19 cellular contexts compared by ENCODE assay signal in the genomic region with DNA sequence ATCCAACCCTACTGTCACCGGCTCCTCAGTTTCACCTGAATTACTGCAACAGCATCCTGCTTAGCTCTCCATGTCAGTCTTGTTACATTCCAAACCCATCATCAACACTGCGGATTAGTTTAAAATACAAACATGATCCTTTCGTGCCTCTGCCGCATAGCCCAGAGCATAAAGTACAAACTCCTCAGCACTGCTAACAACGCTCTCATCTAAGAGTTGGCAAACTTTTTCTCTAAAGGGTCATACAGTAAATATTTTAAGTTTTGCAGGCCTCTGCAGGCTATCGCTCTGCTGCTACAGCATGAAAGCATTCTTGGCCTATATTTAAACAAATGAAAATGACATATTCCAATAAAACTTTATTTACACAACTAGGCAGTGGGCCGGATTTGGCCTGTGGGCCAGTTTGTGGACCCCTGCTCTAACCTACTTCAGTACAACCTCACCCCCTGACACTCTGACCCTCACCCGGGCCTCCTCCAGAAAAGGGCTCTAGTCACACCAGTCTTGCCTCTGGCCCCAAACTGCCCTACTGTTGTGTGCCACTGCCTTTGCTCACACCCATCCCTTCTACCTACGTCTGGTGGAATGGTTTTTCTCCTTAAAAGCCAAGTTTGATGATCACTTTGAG. TPM values are rescaled to one million over a fixed set of nuclear protein-coding genes. Genes with fewer than 3 reads are reported as not detected.
DNase-seq lines count a peak whose midpoint lies in the region; ATAC-seq lines count a peak whose summit lies in the region.
"Had no signal": no experiment of that assay in that cellular context is flagged by ENCODE, and none has a peak within 500 bp of the region (broad histone marks: within the 10 kb centered on the region; RNA-seq: fewer than 3 reads in every experiment).

No MANE protein-coding gene starts in this region.

- H3K4me1 Mint-ChIP-seq in activated T-cell treated with anti-CD3 and anti-CD28 coated beads, Interleukin-2, amount 50 U/mL, for 72 hours (ENCODE audit: low read depth): peaks cover 30% of the 10 kb centered on the region
- H3K4me1 Mint-ChIP-seq in activated T-helper 17 cell treated with anti-CD3 and anti-CD28 coated beads, Interleukin-2, amount 50 U/mL, for 72 hours: peaks cover 17% of the 10 kb centered on the region
- H3K4me1 Mint-ChIP-seq: GM23338 had no signal

- H2BK12ac ChIP-seq in mesenchymal stem cell (ENCODE audit: low read length in 2 of 2): no peak overlapping the region

- H3K4me3 ChIP-seq in mesenchymal stem cell (ENCODE audit: insufficient read depth in 1 of 2, low read depth in 1 of 2, low read length in 2 of 2): no peak overlapping the region
- H3K4me3 ChIP-seq: BLaER1, GM23338, HAP-1 had no signal

- no peak overlapping the region for H4K91ac ChIP-seq in mesenchymal stem cell (ENCODE audit: low read length)

- H3K36me3 Mint-ChIP-seq in activated T-cell treated with anti-CD3 and anti-CD28 coated beads, Interleukin-2, amount 50 U/mL, for 72 hours (ENCODE audit: insufficient read depth in 2 of 2): no peaks in the 10 kb centered on the region
- peaks cover 8% of the 10 kb centered on the region for H3K36me3 Mint-ChIP-seq in activated T-helper 17 cell treated with anti-CD3 and anti-CD28 coated beads, Interleukin-2, amount 50 U/mL, for 72 hours (ENCODE audit: low read depth)
- H3K36me3 Mint-ChIP-seq: CD4-positive, CD25-positive, alpha-beta regulatory T cell had no signal

- H3K9me3 Mint-ChIP-seq in activated T-cell treated with anti-CD3 and anti-CD28 coated beads, Interleukin-2, amount 50 U/mL, for 72 hours: no peaks in the 10 kb centered on the region
- no peaks in the 10 kb centered on the region for H3K9me3 Mint-ChIP-seq in activated T-helper 17 cell treated with anti-CD3 and anti-CD28 coated beads, Interleukin-2, amount 50 U/mL, for 72 hours
- H3K9me3 Mint-ChIP-seq: CD4-positive, CD25-positive, alpha-beta regulatory T cell; CD8-positive, alpha-beta T cell; GM23338; HFFc6 had no signal

- H2AFZ ChIP-seq in mesenchymal stem cell (ENCODE audit: low read depth, low read length): no peak overlapping the region
- H2AFZ ChIP-seq: GM23338 had no signal

- peak overlapping the region; percentile 85 for H3K27ac Mint-ChIP-seq in activated T-cell treated with anti-CD3 and anti-CD28 coated beads, Interleukin-2, amount 50 U/mL, for 72 hours
- H3K27ac Mint-ChIP-seq in activated T-helper 17 cell treated with anti-CD3 and anti-CD28 coated beads, Interleukin-2, amount 50 U/mL, for 72 hours: peak overlapping the region; percentile 56
- H3K27ac Mint-ChIP-seq: B cell; CD4-positive, CD25-positive, alpha-beta regulatory T cell; CD8-positive, alpha-beta T cell; GM23338; HFFc6 had no signal

- H3K4me2 ChIP-seq in mesenchymal stem cell (ENCODE audit: low read length, poor library complexity, severe bottlenecking): no peak overlapping the region
- H3K4me2 ChIP-seq: BLaER1, GM23338 had no signal

- H3K27me3 ChIP-seq in mesenchymal stem cell (ENCODE audit: control insufficient read depth in 1 of 2, insufficient read depth in 1 of 2, low read length in 2 of 2): no peaks in the 10 kb centered on the region
- H3K27me3 ChIP-seq: BLaER1 had no signal

- H4K8ac ChIP-seq in mesenchymal stem cell (ENCODE audit: low read length): no peak overlapping the region

- peaks cover 6% of the 10 kb centered on the region for H3K4me1 ChIP-seq in mesenchymal stem cell (ENCODE audit: control insufficient read depth, insufficient read depth, low read depth, low read length)

- H3K9ac ChIP-seq in mesenchymal stem cell (ENCODE audit: low read length): no peak overlapping the region
- H3K9ac ChIP-seq: BLaER1 had no signal

- H2BK15ac ChIP-seq in mesenchymal stem cell (ENCODE audit: low read depth, poor library complexity, severe bottlenecking): no peak overlapping the region

- no peak for DNase-seq in activated T-cell treated with anti-CD3 and anti-CD28 coated beads, Interleukin-2, amount 50 U/mL, for 72 hours
- DNase-seq in activated T-cell treated with anti-CD3 and anti-CD28 coated beads for 4 hours (no peak), mesenchymal stem cell (no peak), NCI-H1092 treated with DMSO at 0.1 percent for 48 hours (lab: John Stamatoyannopoulos, UW) (no peak)
- DNase-seq in activated effector memory CD4-positive, alpha-beta T cell treated with anti-CD3 and anti-CD28 coated beads, Interleukin-2, amount 50 U/mL, for 16 hours: no peak
- DNase-seq: CD4-positive, CD25-positive, alpha-beta regulatory T cell; CD8-positive, alpha-beta T cell; DMS 273 treated with DMSO at 0.1 percent for 48 hours; DMS79; EL; GDM1; HFFc6 had no signal

- H2BK5ac ChIP-seq in mesenchymal stem cell (ENCODE audit: low read depth, low read length, poor library complexity, severe bottlenecking): no peak overlapping the region

- no peak overlapping the region for H3K4ac ChIP-seq in mesenchymal stem cell (ENCODE audit: low read depth in 1 of 2, low read length in 2 of 2)

- H3K79me1 ChIP-seq in mesenchymal stem cell (replicated peaks; ENCODE audit: low read length, poor library complexity, severe bottlenecking): peaks cover 30% of the 10 kb centered on the region

- WGBS in mesenchymal stem cell: 99% methylated on average over 9 of the region's 9 CpGs

- H3K23ac ChIP-seq in mesenchymal stem cell (ENCODE audit: low read length in 2 of 2): no peak overlapping the region

- no peak overlapping the region for H3K14ac ChIP-seq in mesenchymal stem cell (ENCODE audit: low read length in 2 of 2)

- peaks cover 0 to 6% of the 10 kb centered on the region in 2 experiments for H3K36me3 ChIP-seq in mesenchymal stem cell (ENCODE audit: control insufficient read depth in 1 of 2, insufficient read depth in 2 of 2, low read depth in 1 of 2, low read length in 2 of 2)
- H3K36me3 ChIP-seq: HAP-1 had no signal

- no peak overlapping the region for H2BK120ac ChIP-seq in mesenchymal stem cell (ENCODE audit: low read depth, low read length)

- no peak for ATAC-seq in activated T-cell treated with anti-CD3 and anti-CD28 coated beads, Interleukin-2, amount 50 U/mL, for 72 hours (replicated peaks in 1 of 2)
- ATAC-seq in activated T-helper 17 cell treated with anti-CD3 and anti-CD28 coated beads, Interleukin-2, amount 50 U/mL, for 72 hours (replicated peaks): no peak
- ATAC-seq: CD8-positive, alpha-beta T cell; GM23338 had no signal

- no peak overlapping the region for H3K4me3 Mint-ChIP-seq in activated T-cell treated with anti-CD3 and anti-CD28 coated beads, Interleukin-2, amount 50 U/mL, for 72 hours
- no peak overlapping the region for H3K4me3 Mint-ChIP-seq in activated T-helper 17 cell treated with anti-CD3 and anti-CD28 coated beads, Interleukin-2, amount 50 U/mL, for 72 hours
- H3K4me3 Mint-ChIP-seq: B cell; CD4-positive, CD25-positive, alpha-beta regulatory T cell; CD8-positive, alpha-beta T cell; GM23338; HFFc6 had no signal

- no peaks in the 10 kb centered on the region for H3K9me3 ChIP-seq in mesenchymal stem cell (ENCODE audit: control insufficient read depth, low read length)
- H3K9me3 ChIP-seq: BLaER1, HAP-1 had no signal

- H3K27ac ChIP-seq in mesenchymal stem cell (ENCODE audit: low read length, poor library complexity, severe bottlenecking): no peak overlapping the region
- H3K27ac ChIP-seq: 22Rv1, BLaER1, C4-2B had no signal

- H2AK5ac ChIP-seq in mesenchymal stem cell (ENCODE audit: low read length, severe bottlenecking): peak overlapping the region; percentile 20

- H3K18ac ChIP-seq in mesenchymal stem cell (ENCODE audit: low read depth in 1 of 2, low read length in 2 of 2): no peak overlapping the region

- no peaks in the 10 kb centered on the region for H3K27me3 Mint-ChIP-seq in activated T-cell treated with anti-CD3 and anti-CD28 coated beads, Interleukin-2, amount 50 U/mL, for 72 hours (ENCODE audit: low read depth)
- H3K27me3 Mint-ChIP-seq in activated T-helper 17 cell treated with anti-CD3 and anti-CD28 coated beads, Interleukin-2, amount 50 U/mL, for 72 hours: no peaks in the 10 kb centered on the region
- H3K27me3 Mint-ChIP-seq: B cell; CD4-positive, CD25-positive, alpha-beta regulatory T cell had no signal

RNA-seq across cellular contexts. Expression of a gene that starts 7.2 kb away (rescaled TPM):
- 10 to 100 TPM; 22.3 to 24.0 TPM for total RNA-seq in activated T-cell treated with anti-CD3 and anti-CD28 coated beads, Interleukin-2, amount 50 U/mL, for 72 hours
- total RNA-seq in activated T-helper 17 cell treated with anti-CD3 and anti-CD28 coated beads, Interleukin-2, amount 50 U/mL, for 72 hours: 10 to 100 TPM; 19.1 to 26.9 TPM
- 28.2 TPM for polyA plus RNA-seq in mesenchymal stem cell (2013, experiment 1 of 2)
- polyA plus RNA-seq in mesenchymal stem cell (2013, experiment 2 of 2): 27.9 TPM
